ENCODE assay signal across 8 cellular contexts in the genomic region with DNA sequence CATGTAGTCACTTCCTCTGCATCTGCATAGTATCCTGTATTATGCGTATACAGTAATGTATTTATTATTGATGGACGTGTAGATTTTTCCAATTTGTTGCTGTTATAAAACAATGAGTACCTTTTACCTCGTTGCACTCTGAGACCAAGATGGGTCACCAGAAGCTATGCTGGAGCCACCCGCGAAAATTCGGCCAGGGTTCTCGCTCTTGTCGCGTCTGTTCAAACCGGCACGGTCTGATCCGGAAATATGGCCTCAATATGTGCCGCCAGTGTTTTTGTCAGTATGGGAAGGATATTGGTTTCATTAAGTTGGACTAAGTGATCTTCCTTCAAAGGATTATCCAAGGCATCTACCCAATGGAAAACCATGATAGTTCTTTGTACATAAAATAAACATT. TPM values are rescaled to one million over a fixed set of nuclear protein-coding genes. Genes with fewer than 3 reads are reported as not detected.
DNase-seq lines count a peak whose midpoint lies in the region; TF ChIP-seq lines count a peak whose summit lies in the region.

No MANE protein-coding gene starts in this region.

- H3K27ac ChIP-seq in 22Rv1 (peak overlapping the region; percentile 85), mesenchymal stem cell (ENCODE audit: low read length, poor library complexity, severe bottlenecking) (no peak overlapping the region)

- H2BK5ac ChIP-seq in mesenchymal stem cell (ENCODE audit: low read depth, low read length, poor library complexity, severe bottlenecking) = no peak overlapping the region

- no peaks in the 10 kb centered on the region for H3K9me3 ChIP-seq in mesenchymal stem cell (ENCODE audit: control insufficient read depth, low read length)

- H3K79me1 ChIP-seq in mesenchymal stem cell (replicated peaks; ENCODE audit: low read length, poor library complexity, severe bottlenecking) = peaks cover 1% of the 10 kb centered on the region

- H2BK15ac ChIP-seq in mesenchymal stem cell (ENCODE audit: low read depth, poor library complexity, severe bottlenecking) = no peak overlapping the region

- no peak overlapping the region for H2BK12ac ChIP-seq in mesenchymal stem cell (ENCODE audit: low read length in 2 of 2)

- peak overlapping the region; percentile 96 for H3K9ac ChIP-seq in mesenchymal stem cell (ENCODE audit: low read length)

- peak overlapping the region; percentile 76 for H3K4me3 ChIP-seq in HFF-Myc (replicated peaks; ENCODE audit: low read depth, low read length)
- peak overlapping the region; percentile 95 for H3K4me3 ChIP-seq in astrocyte of the cerebellum (ENCODE audit: low read depth, low read length)
- H3K4me3 ChIP-seq in mesenchymal stem cell (ENCODE audit: insufficient read depth in 1 of 2, low read depth in 1 of 2, low read length in 2 of 2) = peak overlapping the region; percentile 36 to 89

- no peak overlapping the region for H3K4ac ChIP-seq in mesenchymal stem cell (ENCODE audit: low read depth in 1 of 2, low read length in 2 of 2)

- no peaks in the 10 kb centered on the region for H3K27me3 ChIP-seq in mesenchymal stem cell (ENCODE audit: control insufficient read depth in 1 of 2, insufficient read depth in 1 of 2, low read length in 2 of 2)

- no peak overlapping the region for H2BK120ac ChIP-seq in mesenchymal stem cell (ENCODE audit: low read depth, low read length)

- H4K8ac ChIP-seq in mesenchymal stem cell (ENCODE audit: low read length) = no peak overlapping the region

- DNase-seq in HFF-Myc (ENCODE audit: extremely low read depth, low read depth) (no peak), astrocyte of the cerebellum (ENCODE audit: low read depth) (no peak), mesenchymal stem cell (no peak), NCI-H146 (lab: John Stamatoyannopoulos, UW) (no peak), cerebellum (ENCODE audit: low spot score) (no peak), NCI-H748 (lab: John Stamatoyannopoulos, UW; ENCODE audit: unreplicated experiment) (no peak), NCI-H1694 treated with DMSO at 0.1 percent for 48 hours (lab: John Stamatoyannopoulos, UW) (no peak)

- peaks cover 6% of the 10 kb centered on the region for H3K4me1 ChIP-seq in mesenchymal stem cell (ENCODE audit: control insufficient read depth, insufficient read depth, low read depth, low read length)

- no peak overlapping the region for H4K91ac ChIP-seq in mesenchymal stem cell (ENCODE audit: low read length)

- H3K18ac ChIP-seq in mesenchymal stem cell (ENCODE audit: low read depth in 1 of 2, low read length in 2 of 2) = no peak overlapping the region

- no peak for TF ChIP-seq CTCF in 22Rv1 (IDR thresholded peaks at IDR 0.05)
- TF ChIP-seq CTCF in HFF-Myc (IDR thresholded peaks at IDR 0.05; ENCODE audit: low read depth, low read length, missing control alignments) = no peak
- TF ChIP-seq CTCF in astrocyte of the cerebellum (IDR thresholded peaks at IDR 0.05; ENCODE audit: low read depth, low read length, missing control alignments) = no peak

- 63% methylated on average over 11 of the region's 13 CpGs for WGBS in mesenchymal stem cell

- in situ Hi-C loops in astrocyte of the cerebellum (cut with HindIII; ENCODE audit: low sequenced_read_pairs) = no loop called here

- H3K23ac ChIP-seq in mesenchymal stem cell (ENCODE audit: low read length in 2 of 2) = no peak overlapping the region

- H3K4me2 ChIP-seq in mesenchymal stem cell (ENCODE audit: low read length, poor library complexity, severe bottlenecking) = peak overlapping the region; percentile 76

- H2AFZ ChIP-seq in mesenchymal stem cell (ENCODE audit: low read depth, low read length) = no peak overlapping the region

- H2AK5ac ChIP-seq in mesenchymal stem cell (ENCODE audit: low read length, severe bottlenecking) = no peak overlapping the region

- H3K14ac ChIP-seq in mesenchymal stem cell (ENCODE audit: low read length in 2 of 2) = no peak overlapping the region

- H3K36me3 ChIP-seq in mesenchymal stem cell (ENCODE audit: control insufficient read depth in 1 of 2, insufficient read depth in 2 of 2, low read depth in 1 of 2, low read length in 2 of 2) = peaks cover 0 to 22% of the 10 kb centered on the region in 2 experiments

RNA-seq across cellular contexts. Expression of a gene that starts 1.0 kb away (rescaled TPM):
- polyA plus RNA-seq in mesenchymal stem cell (2013, experiment 1 of 2) = 175 TPM
- polyA plus RNA-seq in mesenchymal stem cell (2013, experiment 2 of 2) = 179 TPM
- total RNA-seq in cerebellum = 45.9 TPM

RNA-seq across cellular contexts. Expression of a gene that starts 3.9 kb away (rescaled TPM):
- polyA plus RNA-seq in mesenchymal stem cell (2013, experiment 1 of 2) = 41.3 TPM
- polyA plus RNA-seq in mesenchymal stem cell (2013, experiment 2 of 2) = 42.3 TPM
- total RNA-seq in cerebellum = 15.8 TPM

RNA-seq across cellular contexts. Expression of a gene that starts 51.2 kb away (rescaled TPM):
- polyA plus RNA-seq in mesenchymal stem cell (2013, experiment 1 of 2) = 46.3 TPM
- 46.0 TPM for polyA plus RNA-seq in mesenchymal stem cell (2013, experiment 2 of 2)
- 56.3 TPM for total RNA-seq in cerebellum
